In genomic region chr10:6203331-6204062, GRCh38 we compare ENCODE assay signal across 8 cellular contexts. TPM values are rescaled to one million over a fixed set of nuclear protein-coding genes. Genes with fewer than 3 reads are reported as not detected.
DNase-seq lines count a peak whose midpoint lies in the region; ATAC-seq and TF ChIP-seq lines count a peak whose summit lies in the region.

No MANE protein-coding gene starts in this region.

- H3K9me3 ChIP-seq in mucosa of rectum (ENCODE audit: control insufficient read depth in 2 of 2, low read length in 2 of 2) (no peaks in the 10 kb centered on the region), stomach smooth muscle (ENCODE audit: control insufficient read depth in 2 of 2, low read length in 2 of 2) (no peaks in the 10 kb centered on the region)

- H3K27me3 ChIP-seq in mucosa of rectum (ENCODE audit: control insufficient read depth in 2 of 2, insufficient read depth in 2 of 2, low read length in 2 of 2) (peaks cover 0 to 3% of the 10 kb centered on the region in 2 donors), stomach smooth muscle (ENCODE audit: control insufficient read depth in 1 of 2, insufficient read depth in 2 of 2, low read length in 2 of 2) (no peaks in the 10 kb centered on the region)

- H3K9ac ChIP-seq in mucosa of rectum (ENCODE audit: low read depth in 1 of 2, low read length in 2 of 2) (peak overlapping the region; percentile 47 to 70), stomach smooth muscle (ENCODE audit: low read length in 2 of 2) (peak overlapping the region; percentile 62 to 89)

- H3K4me3 ChIP-seq in epithelial cell of proximal tubule (ENCODE audit: low read depth, low read length), result peak overlapping the region; percentile 99
- peak overlapping the region; percentile 78 to 83 for H3K4me3 ChIP-seq in mucosa of rectum (ENCODE audit: low read length in 2 of 2)
- H3K4me3 ChIP-seq in stomach smooth muscle (ENCODE audit: low read length in 2 of 2), result peak overlapping the region; percentile 84 to 85

- peak; percentile 57 for DNase-seq in NK-92 treated with Interleukin-12 subunit alpha and Interleukin-12 subunit beta, amount 100 ng/mL, for 24 hours (lab: John Stamatoyannopoulos, UW)
- DNase-seq in NK-92 (lab: John Stamatoyannopoulos, UW; ENCODE audit: unreplicated experiment), result no peak
- peak; percentile 8 for DNase-seq in NCI-H2227 treated with DMSO at 0.1 percent for 48 hours (lab: John Stamatoyannopoulos, UW)
- DNase-seq in activated T-cell treated with anti-CD3 and anti-CD28 coated beads for 24 hours (ENCODE audit: low read depth), result peak; percentile 38
- no peak for DNase-seq in epithelial cell of proximal tubule (ENCODE audit: low read depth)

- H3K36me3 ChIP-seq in mucosa of rectum (ENCODE audit: control insufficient read depth in 2 of 2, insufficient read depth in 2 of 2, low read length in 2 of 2) (no peaks in the 10 kb centered on the region), stomach smooth muscle (ENCODE audit: control insufficient read depth in 2 of 2, insufficient read depth in 2 of 2, low read length in 2 of 2) (no peaks in the 10 kb centered on the region)

- H3K27ac ChIP-seq in mucosa of rectum (ENCODE audit: low read depth in 2 of 2, low read length in 2 of 2) (peak overlapping the region; percentile 79 to 83), stomach smooth muscle (ENCODE audit: low read length) (peak overlapping the region; percentile 80)

- H3K4me1 ChIP-seq in mucosa of rectum (ENCODE audit: control insufficient read depth in 2 of 2, insufficient read depth in 2 of 2, low read length in 2 of 2) (peaks cover 27 to 30% of the 10 kb centered on the region in 2 donors), stomach smooth muscle (ENCODE audit: control insufficient read depth, insufficient read depth, low read length) (peaks cover 33% of the 10 kb centered on the region)

- peak; percentile 24 for TF ChIP-seq CTCF in epithelial cell of proximal tubule (conservative IDR thresholded peaks at IDR 0.05; ENCODE audit: low read depth, low read length)

- ATAC-seq in HG02798 (IDR thresholded peaks at IDR 0.05; ENCODE audit: poor library complexity, unreplicated experiment), result peak; percentile 45

RNA-seq across cellular contexts. Expression of gene PFKFB3, which starts 0.8 kb away (rescaled TPM):
- 31.3 and 54.9 TPM in 2 replicates for total RNA-seq in epithelial cell of proximal tubule

Comparison
In these comparisons a context has a peak if more than half of its experiments do, and no peak if none do; other contexts are left out.
1. DNase-seq: peak in NK-92 treated with Interleukin-12 subunit alpha and Interleukin-12 subunit beta, amount 100 ng/mL, for 24 hours (single experiment), NCI-H2227 treated with DMSO at 0.1 percent for 48 hours (single experiment) and activated T-cell treated with anti-CD3 and anti-CD28 coated beads for 24 hours (single experiment); none in NK-92 (single experiment) and epithelial cell of proximal tubule (single experiment).
2. Peak in every context shown above with its lines, with median percentiles within 50 percentile points of each other: H3K4me3 ChIP-seq.